Comparison of ENCODE assay signal across 1 cellular context in the genomic region with DNA sequence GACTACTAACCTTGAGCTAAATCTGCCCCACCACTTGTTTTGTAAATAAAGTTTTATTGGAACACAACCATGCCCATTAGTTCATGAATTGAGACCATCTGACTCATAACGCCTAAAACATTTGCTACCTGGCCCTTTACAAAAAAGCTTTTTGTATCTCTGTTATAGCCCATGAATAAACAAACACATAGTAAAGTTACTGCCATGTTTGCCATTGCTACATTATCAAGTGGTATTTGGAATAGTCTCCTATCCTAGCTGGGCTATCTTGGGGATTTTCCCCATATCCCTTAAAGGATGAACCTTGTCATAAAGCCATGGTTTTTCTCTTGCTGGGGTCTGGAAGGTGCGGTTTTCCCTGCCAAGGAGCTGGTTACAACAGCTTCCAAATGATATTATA.
TF ChIP-seq lines count a peak whose summit lies in the region.

No MANE protein-coding gene starts in this region.

TF ChIP-seq in K562, 482 proteins besides CTCF, POLR2A, EP300 and RAD21 (continued from another document):
- TF ChIP-seq ZBTB40 (IDR thresholded peaks at IDR 0.05) (peak; percentile 80), ZBTB40 (CRISPR knock-in tag; IDR thresholded peaks at IDR 0.05) (no peak), ZNF12 (CRISPR knock-in tag; IDR thresholded peaks at IDR 0.05) (no peak)
